Comparison of ENCODE assay signal across 16 cellular contexts in genomic region chr9:89363311-89363670, GRCh38.
"Had no signal": no experiment of that assay in that cellular context is flagged by ENCODE, and none has a peak within 500 bp of the region (broad histone marks: within the 10 kb centered on the region; RNA-seq: fewer than 3 reads in every experiment).

No MANE protein-coding gene starts in this region.

- H3K27me3 Mint-ChIP-seq: activated naive CD8-positive, alpha-beta T cell; memory B cell; stimulated activated naive CD8-positive, alpha-beta T cell treated with anti-CD3 and anti-CD28 coated beads, Interleukin-15, amount 100 ng/mL, for 72 hours had no signal

- H3K4me3 ChIP-seq: body of pancreas, colonic mucosa, esophagus muscularis mucosa, upper lobe of left lung had no signal

- DNase-seq: amniotic stem cell; body of pancreas; caudate nucleus; colonic mucosa; effector CD4-positive, alpha-beta T cell; hippocampal formation; natural killer cell; stimulated activated CD4-positive, alpha-beta T cell treated with anti-CD3 and anti-CD28 coated beads, Interleukin-4, amount 100 ng/mL, for 24 hours; T-helper 9 cell; upper lobe of left lung had no signal

- H3K4me1 Mint-ChIP-seq: memory B cell had no signal

- ATAC-seq: body of pancreas, left ventricle myocardium superior, natural killer cell had no signal

- H3K4me3 Mint-ChIP-seq: activated naive CD8-positive, alpha-beta T cell; memory B cell; natural killer cell; stimulated activated naive CD8-positive, alpha-beta T cell treated with anti-CD3 and anti-CD28 coated beads, Interleukin-15, amount 100 ng/mL, for 72 hours had no signal

- H3K9me3 ChIP-seq: body of pancreas, colonic mucosa, esophagus muscularis mucosa, neutrophil, upper lobe of left lung had no signal

- H3K27ac Mint-ChIP-seq: activated naive CD8-positive, alpha-beta T cell; memory B cell; natural killer cell had no signal

- H3K27ac ChIP-seq: body of pancreas, colonic mucosa, esophagus muscularis mucosa, neutrophil, upper lobe of left lung had no signal

- H3K4me1 ChIP-seq: body of pancreas, colonic mucosa had no signal

- H3K27me3 ChIP-seq: body of pancreas, colonic mucosa, esophagus muscularis mucosa, neutrophil, upper lobe of left lung had no signal

- H3K9me3 Mint-ChIP-seq: memory B cell; natural killer cell; stimulated activated naive CD8-positive, alpha-beta T cell treated with anti-CD3 and anti-CD28 coated beads, Interleukin-15, amount 100 ng/mL, for 72 hours had no signal
